ENCODE assay signal across 24 cellular contexts in genomic region chr12:20268121-20268732, GRCh38.
DNase-seq lines count a peak whose midpoint lies in the region; ATAC-seq, FAIRE-seq and TF ChIP-seq lines count a peak whose summit lies in the region.
"Had no signal": no experiment of that assay in that cellular context is flagged by ENCODE, and none has a peak within 500 bp of the region (broad histone marks: within the 10 kb centered on the region; RNA-seq: fewer than 3 reads in every experiment).

No MANE protein-coding gene starts in this region.

- TF ChIP-seq CTCF in left ventricle myocardium inferior (IDR thresholded peaks at IDR 0.05; ENCODE audit: borderline replicate concordance) (no peak), NB4 (IDR thresholded peaks at IDR 0.05; ENCODE audit: low read depth, low read length) (no peak), epithelial cell of esophagus (IDR thresholded peaks at IDR 0.05; ENCODE audit: insufficient read depth, low read depth, low read length, missing control alignments) (no peak), esophagus muscularis mucosa (IDR thresholded peaks at IDR 0.05) (no peak), foreskin keratinocyte (conservative IDR thresholded peaks at IDR 0.05) (no peak)

- no peaks in the 10 kb centered on the region for H3K27me3 ChIP-seq in left ventricle myocardium inferior (ENCODE audit: low read depth)
- no peaks in the 10 kb centered on the region for H3K27me3 ChIP-seq in esophagus muscularis mucosa
- H3K27me3 ChIP-seq in foreskin keratinocyte = no peaks in the 10 kb centered on the region
- H3K27me3 ChIP-seq: BLaER1, testis had no signal

- H3K4me1 ChIP-seq in left ventricle myocardium inferior (peaks cover 35% of the 10 kb centered on the region), esophagus muscularis mucosa (peaks cover 12 to 50% (median 42%) of the 10 kb centered on the region in 4 donors), foreskin keratinocyte (no peaks in the 10 kb centered on the region)
- H3K4me1 ChIP-seq: BLaER1, testis had no signal

- H3K4me3 ChIP-seq in left ventricle myocardium inferior (no peak overlapping the region), NB4 (ENCODE audit: low read depth, low read length) (no peak overlapping the region), epithelial cell of esophagus (ENCODE audit: low read length) (no peak overlapping the region), esophagus muscularis mucosa (no peak overlapping the region)
- H3K4me3 ChIP-seq: BLaER1, testis had no signal

- intact Hi-C loops in left ventricle myocardium inferior (cut with micrococcal nuclease) (no loop called here), cardiac septum (cut with DNase I) (no loop called here), esophagus muscularis mucosa (cut with DNase I) (no loop called here)

- no peaks in the 10 kb centered on the region for H3K9me3 ChIP-seq in left ventricle myocardium inferior (replicated peaks)
- H3K9me3 ChIP-seq in esophagus muscularis mucosa = no peaks in the 10 kb centered on the region
- H3K9me3 ChIP-seq: BLaER1, testis had no signal

- no peak for TF ChIP-seq EP300 in esophagus muscularis mucosa (IDR thresholded peaks at IDR 0.05)

- no peak for FAIRE-seq in urothelium cell line (lab: Jason Lieb, UNC)
- FAIRE-seq: D721Med, frontal cortex, kidney had no signal

- no peak for DNase-seq in left ventricle myocardium inferior
- no peak for DNase-seq in cardiac septum (ENCODE audit: low spot score)
- DNase-seq in NB4 (ENCODE audit: low read depth) = peak; percentile 37
- peak; percentile 1 for DNase-seq in epithelial cell of esophagus (ENCODE audit: low read depth)
- peak; percentile 20 for DNase-seq in urothelium cell line (ENCODE audit: low spot score)
- DNase-seq in nucleus accumbens (lab: John Stamatoyannopoulos, UW) = no peak
- no peak for DNase-seq in esophagus muscularis mucosa (ENCODE audit: extremely low spot score)
- no peak for DNase-seq in foreskin keratinocyte
- DNase-seq: activated CD4-positive, alpha-beta T cell treated with anti-CD3 and anti-CD28 coated beads for 1 hour; activated CD8-positive, alpha-beta memory T cell treated with anti-CD3 and anti-CD28 coated beads for 24 hours; activated T-cell treated with anti-CD3 and anti-CD28 coated beads, Interleukin-2, amount 50 U/mL, for 72 hours; GDM1; GOT3; hypothalamus; KG1; kidney; NCI-H1436; NCI-H526 treated with DMSO at 0.1 percent for 48 hours; right cardiac atrium; Right ventricle myocardium superior; testis had no signal

- WGBS in esophagus muscularis mucosa = 86% methylated on average over 6 of the region's 6 CpGs

- TF ChIP-seq POLR2A in NB4 (IDR thresholded peaks at IDR 0.05; ENCODE audit: extremely low read depth, insufficient read length) (no peak), esophagus muscularis mucosa (IDR thresholded peaks at IDR 0.05; ENCODE audit: low read depth) (no peak)

- no peak for ATAC-seq in foreskin keratinocyte
- ATAC-seq: activated T-cell treated with anti-CD3 and anti-CD28 coated beads, Interleukin-2, amount 50 U/mL, for 72 hours; right cardiac atrium had no signal

- no peaks in the 10 kb centered on the region for H3K36me3 ChIP-seq in left ventricle myocardium inferior
- H3K36me3 ChIP-seq in esophagus muscularis mucosa = no peaks in the 10 kb centered on the region
- H3K36me3 ChIP-seq: BLaER1 had no signal

- peak overlapping the region; percentile 90 for H3K27ac ChIP-seq in left ventricle myocardium inferior (replicated peaks)
- no peak overlapping the region for H3K27ac ChIP-seq in esophagus muscularis mucosa (replicated peaks in 1 of 4)
- H3K27ac ChIP-seq in foreskin keratinocyte = no peak overlapping the region
- H3K27ac ChIP-seq: BLaER1, testis had no signal

Comparison
In these comparisons a context has a peak if more than half of its experiments do, and no peak if none do; other contexts are left out.
1. DNase-seq: peak in NB4 (single experiment), epithelial cell of esophagus (single experiment) and urothelium cell line (single experiment); none in left ventricle myocardium inferior (single experiment), cardiac septum (single experiment), nucleus accumbens (0 of 56), esophagus muscularis mucosa (single experiment) and foreskin keratinocyte (0 of 2).